In the genomic region with DNA sequence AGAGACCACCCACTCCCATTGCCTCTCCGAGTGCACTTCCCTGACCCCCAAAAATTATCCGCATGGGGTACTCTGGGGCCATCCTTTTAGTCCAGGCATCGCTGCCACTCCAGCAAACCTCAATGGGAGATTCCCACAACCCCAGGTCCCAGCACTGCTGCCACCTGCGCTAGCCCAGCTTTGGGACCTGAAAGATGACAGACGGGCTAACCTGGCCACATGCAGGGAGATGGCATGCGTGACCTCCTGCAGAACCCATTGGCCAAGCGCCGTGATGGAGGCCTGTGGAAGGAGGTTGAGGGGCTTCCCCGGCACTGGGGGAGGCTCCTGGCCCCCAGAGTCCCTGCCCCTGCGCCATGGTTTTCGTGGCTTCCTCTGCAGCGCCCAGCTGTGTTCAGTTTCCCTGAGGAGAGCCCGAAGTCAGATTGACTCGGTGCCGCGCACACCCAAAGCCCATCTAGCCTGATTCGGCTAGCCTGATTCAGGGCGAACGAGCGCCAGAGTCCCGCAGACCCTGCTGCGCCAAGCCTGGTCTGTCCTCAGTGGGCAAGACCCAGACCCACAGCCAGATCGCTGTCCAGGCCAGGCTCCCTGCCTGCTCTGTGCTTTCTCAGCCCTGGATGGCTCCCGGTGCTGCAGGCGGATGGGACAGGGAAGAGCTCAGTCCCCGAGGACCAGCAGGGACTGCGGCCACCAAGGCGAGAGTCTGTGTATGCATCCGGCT, we compare ENCODE assay signal across 9 cellular contexts. TPM values are rescaled to one million over a fixed set of nuclear protein-coding genes. Genes with fewer than 3 reads are reported as not detected.
DNase-seq lines count a peak whose midpoint lies in the region; ATAC-seq and TF ChIP-seq lines count a peak whose summit lies in the region.
"Had no signal": no experiment of that assay in that cellular context is flagged by ENCODE, and none has a peak within 500 bp of the region (broad histone marks: within the 10 kb centered on the region; RNA-seq: fewer than 3 reads in every experiment).

No MANE protein-coding gene starts in this region.

- H2BK5ac ChIP-seq in mesendoderm (ENCODE audit: low read length): no peak overlapping the region

- no peak overlapping the region for H2BK120ac ChIP-seq in mesendoderm (ENCODE audit: low read depth, low read length)

- H3K79me2 ChIP-seq in GM23338 (replicated peaks; ENCODE audit: insufficient read depth) (no peaks in the 10 kb centered on the region), mesendoderm (ENCODE audit: control insufficient read depth, insufficient read depth, low read length) (no peaks in the 10 kb centered on the region)

- H3K9me3 ChIP-seq in CD8-positive, alpha-beta memory T cell (ENCODE audit: low read length): no peaks in the 10 kb centered on the region

- no peak overlapping the region for H3K18ac ChIP-seq in mesendoderm (ENCODE audit: low read length)

- H3K4me3 Mint-ChIP-seq in CD8-positive, alpha-beta memory T cell: peak overlapping the region; percentile 50 to 68 (median 66)
- H3K4me3 Mint-ChIP-seq in GM23338: peak overlapping the region; percentile 73
- peak overlapping the region; percentile 40 to 79 for H3K4me3 Mint-ChIP-seq in activated T-cell treated with anti-CD3 and anti-CD28 coated beads, Interleukin-2, amount 50 U/mL, for 72 hours

- no peak overlapping the region for H2BK15ac ChIP-seq in mesendoderm (replicated peaks; ENCODE audit: low read depth)

- H3K27me3 ChIP-seq in CD8-positive, alpha-beta memory T cell (ENCODE audit: insufficient read depth, low read length, poor library complexity, severe bottlenecking): peaks cover 30% of the 10 kb centered on the region
- H3K27me3 ChIP-seq in GM23338 (ENCODE audit: insufficient read depth) (peaks cover 66% of the 10 kb centered on the region), mesendoderm (ENCODE audit: insufficient read depth, low read length, poor library complexity) (peaks cover 47% of the 10 kb centered on the region)

- H4K5ac ChIP-seq in mesendoderm (ENCODE audit: low read length): no peak overlapping the region

- H3K56ac ChIP-seq in mesendoderm (ENCODE audit: low read length): no peak overlapping the region

- H3K27me3 Mint-ChIP-seq in CD8-positive, alpha-beta memory T cell: peaks cover 27 to 33% of the 10 kb centered on the region in 2 donors
- H3K27me3 Mint-ChIP-seq in GM23338 (ENCODE audit: insufficient read depth, low read depth, poor library complexity): peaks cover 49% of the 10 kb centered on the region
- H3K27me3 Mint-ChIP-seq in activated T-cell treated with anti-CD3 and anti-CD28 coated beads, Interleukin-2, amount 50 U/mL, for 72 hours (ENCODE audit: low read depth): peaks cover 36% of the 10 kb centered on the region

- CTCF ChIA-PET in CD8-positive, alpha-beta memory T cell (lab: Charles Lee): no interaction called here

- H3K4ac ChIP-seq in mesendoderm (ENCODE audit: low read depth, low read length): no peak overlapping the region

- peak overlapping the region; percentile 82 for H3K4me2 ChIP-seq in GM23338
- no peak overlapping the region for H3K4me2 ChIP-seq in mesendoderm (ENCODE audit: low read length)

- DNase-seq in CD8-positive, alpha-beta memory T cell: no peak
- peak; percentile 58 for DNase-seq in GM23338 (ENCODE audit: low spot score)
- DNase-seq in activated T-cell treated with anti-CD3 and anti-CD28 coated beads, Interleukin-2, amount 50 U/mL, for 72 hours: no peak
- peak; percentile 40 for DNase-seq in mesendoderm
- DNase-seq in NCI-H187 (lab: John Stamatoyannopoulos, UW): no peak
- no peak for DNase-seq in GM19240 (ENCODE audit: insufficient read length, low spot score)

- no peaks in the 10 kb centered on the region for H3K36me3 Mint-ChIP-seq in CD8-positive, alpha-beta memory T cell
- peaks cover 10% of the 10 kb centered on the region; the same call in 2 of the 3 replicates for H3K36me3 Mint-ChIP-seq in GM23338 (ENCODE audit: low read depth)
- peaks cover 0 to 1% of the 10 kb centered on the region in 2 donors for H3K36me3 Mint-ChIP-seq in activated T-cell treated with anti-CD3 and anti-CD28 coated beads, Interleukin-2, amount 50 U/mL, for 72 hours (ENCODE audit: insufficient read depth in 2 of 2)

- no peak overlapping the region for H3K4me3 ChIP-seq in CD8-positive, alpha-beta memory T cell (ENCODE audit: low read length)
- H3K4me3 ChIP-seq in GM23338: peak overlapping the region; percentile 70
- H3K4me3 ChIP-seq in mesendoderm (ENCODE audit: low read length): no peak overlapping the region

- POLR2A ChIA-PET in CD8-positive, alpha-beta memory T cell (lab: Charles Lee): no interaction called here

- H3K79me1 ChIP-seq in mesendoderm (ENCODE audit: low read length): no peaks in the 10 kb centered on the region

- TF ChIP-seq CTCF in GM23338 (conservative IDR thresholded peaks at IDR 0.05; ENCODE audit: low read depth in 2 of 2): no peak

- H3K9me3 Mint-ChIP-seq in CD8-positive, alpha-beta memory T cell: no peaks in the 10 kb centered on the region
- H3K9me3 Mint-ChIP-seq in GM23338: peaks cover 15% of the 10 kb centered on the region
- H3K9me3 Mint-ChIP-seq in activated T-cell treated with anti-CD3 and anti-CD28 coated beads, Interleukin-2, amount 50 U/mL, for 72 hours: no peaks in the 10 kb centered on the region

- H4K20me1 ChIP-seq in GM23338 (replicated peaks; ENCODE audit: insufficient read depth): peaks cover 4% of the 10 kb centered on the region

- no peak overlapping the region for H2AK5ac ChIP-seq in mesendoderm (ENCODE audit: low read length)

- no peak overlapping the region for H3K9ac ChIP-seq in mesendoderm (ENCODE audit: low read length)

- ATAC-seq in GM23338: peak; percentile 13
- no peak for ATAC-seq in activated T-cell treated with anti-CD3 and anti-CD28 coated beads, Interleukin-2, amount 50 U/mL, for 72 hours (replicated peaks in 1 of 2)
- no peak for ATAC-seq in GM18517 (IDR thresholded peaks at IDR 0.05; ENCODE audit: unreplicated experiment)
- ATAC-seq in GM19035 (IDR thresholded peaks at IDR 0.05; ENCODE audit: unreplicated experiment): no peak

- H3K23ac ChIP-seq in mesendoderm (ENCODE audit: low read length): no peak overlapping the region

- no CpG with 5 or more reads among the region's 29 CpGs for WGBS in mesendoderm (ENCODE audit: extremely low coverage, insufficient coverage, low lambda C conversion rate)

- H4K8ac ChIP-seq in mesendoderm (ENCODE audit: low read depth, low read length): no peak overlapping the region

- no peak overlapping the region for H3K27ac Mint-ChIP-seq in CD8-positive, alpha-beta memory T cell
- no peak overlapping the region for H3K27ac Mint-ChIP-seq in GM23338
- no peak overlapping the region for H3K27ac Mint-ChIP-seq in activated T-cell treated with anti-CD3 and anti-CD28 coated beads, Interleukin-2, amount 50 U/mL, for 72 hours

- peaks cover 0 to 22% (median 15%) of the 10 kb centered on the region in 3 donors for H3K4me1 Mint-ChIP-seq in CD8-positive, alpha-beta memory T cell
- peaks cover 18% of the 10 kb centered on the region for H3K4me1 Mint-ChIP-seq in GM23338
- peaks cover 15% of the 10 kb centered on the region for H3K4me1 Mint-ChIP-seq in activated T-cell treated with anti-CD3 and anti-CD28 coated beads, Interleukin-2, amount 50 U/mL, for 72 hours (ENCODE audit: low read depth)

- no peaks in the 10 kb centered on the region for H3K9me2 ChIP-seq in GM23338 (ENCODE audit: insufficient read depth)

- no peak overlapping the region for H3K27ac ChIP-seq in CD8-positive, alpha-beta memory T cell (ENCODE audit: low read depth, low read length)
- H3K27ac ChIP-seq in GM23338 (ENCODE audit: low read depth): no peak overlapping the region
- no peak overlapping the region for H3K27ac ChIP-seq in mesendoderm (ENCODE audit: low read depth, low read length)
- H3K27ac ChIP-seq: HL-60 had no signal

- peak overlapping the region; percentile 95 for H2AFZ ChIP-seq in GM23338

- peaks cover 8% of the 10 kb centered on the region for H3K4me1 ChIP-seq in CD8-positive, alpha-beta memory T cell (ENCODE audit: insufficient read depth, low read length)
- H3K4me1 ChIP-seq in GM23338 (ENCODE audit: insufficient read depth): peaks cover 8% of the 10 kb centered on the region
- H3K4me1 ChIP-seq in mesendoderm (ENCODE audit: control insufficient read depth, low read depth, low read length): no peaks in the 10 kb centered on the region

- no peaks in the 10 kb centered on the region for H3K36me3 ChIP-seq in CD8-positive, alpha-beta memory T cell (ENCODE audit: insufficient read depth, low read length)
- H3K36me3 ChIP-seq in GM23338 (ENCODE audit: insufficient read depth) (no peaks in the 10 kb centered on the region), mesendoderm (ENCODE audit: control insufficient read depth, insufficient read depth, low read length) (no peaks in the 10 kb centered on the region)

- peaks cover 12% of the 10 kb centered on the region for H3F3A ChIP-seq in GM23338 (replicated peaks; ENCODE audit: low read depth)

TF ChIP-seq in GM23338, 12 proteins besides CTCF, POLR2A, EP300 and RAD21:
- TF ChIP-seq EZH2 (IDR thresholded peaks at IDR 0.05; ENCODE audit: low read depth, unreplicated experiment) (peak; percentile 69), CREB1 (CRISPR knock-in tag; IDR thresholded peaks at IDR 0.05; ENCODE audit: low read depth) (no peak)

RNA-seq across cellular contexts. Expression of a gene that starts 0.8 kb away (rescaled TPM):
- total RNA-seq in CD8-positive, alpha-beta memory T cell: not detected
- not detected for polyA plus RNA-seq in CD8-positive, alpha-beta memory T cell
- 0.10 and 3.0 TPM in 2 replicates for total RNA-seq in GM23338 (2014; rRNA removed; shearing (Covaris generic))
- polyA plus RNA-seq in GM23338 (2016; fragmentation: Nextera tagmentation; extraction: Ambion mirVana): 0.17 TPM in 1 of 2 replicates, not detected in the other
- total RNA-seq in activated T-cell treated with anti-CD3 and anti-CD28 coated beads, Interleukin-2, amount 50 U/mL, for 72 hours: not detected
- not detected for polyA plus RNA-seq in mesendoderm (2013, experiment 1 of 2)
- 0.03 TPM for polyA plus RNA-seq in mesendoderm (2013, experiment 2 of 2)

Comparison
In these comparisons a context has a peak if more than half of its experiments do, and no peak if none do; other contexts are left out.
1. DNase-seq: peak in GM23338 (single experiment) and mesendoderm (single experiment); none in CD8-positive, alpha-beta memory T cell (0 of 5), activated T-cell treated with anti-CD3 and anti-CD28 coated beads, Interleukin-2, amount 50 U/mL, for 72 hours (0 of 2), NCI-H187 (0 of 2) and GM19240 (single experiment).
2. Peak in every context shown above with its lines, with median percentiles within 50 percentile points of each other: H3K4me3 Mint-ChIP-seq.